In the genomic region with DNA sequence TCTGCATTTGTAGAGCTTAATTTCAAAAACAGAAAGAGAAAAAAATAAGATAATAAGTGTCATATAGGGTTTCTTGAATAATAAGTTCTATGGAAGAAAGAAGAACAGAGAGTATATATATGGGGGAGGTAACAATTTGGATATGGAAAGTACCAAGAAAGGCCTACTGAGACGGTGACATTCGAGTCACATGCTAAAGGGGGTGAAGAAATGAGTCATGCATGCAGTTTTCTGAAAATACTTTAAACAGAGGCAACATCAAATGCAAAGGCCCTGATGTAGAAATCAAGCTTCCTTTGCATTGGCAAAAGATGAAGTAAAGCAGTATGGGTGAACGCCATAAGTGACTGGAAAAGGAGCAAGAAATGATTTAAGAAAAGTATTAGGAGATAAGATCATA, we compare ENCODE assay signal across 10 cellular contexts.
A peak's percentile ranks its signal among the peaks of the same experiment; 100 is the strongest.
DNase-seq lines count a peak whose midpoint lies in the region; ATAC-seq and TF ChIP-seq lines count a peak whose summit lies in the region.
"Had no signal": no experiment of that assay in that cellular context is flagged by ENCODE, and none has a peak within 500 bp of the region (broad histone marks: within the 10 kb centered on the region; RNA-seq: fewer than 3 reads in every experiment).

No MANE protein-coding gene starts in this region.

- H3K4me1 ChIP-seq in osteoblast (ENCODE audit: insufficient read depth, low read length) = no peaks in the 10 kb centered on the region

- no peaks in the 10 kb centered on the region for H3K9me3 ChIP-seq in osteoblast (ENCODE audit: low read depth, low read length)

- H3K4me2 ChIP-seq in osteoblast (ENCODE audit: insufficient read depth, low read length) = no peak overlapping the region

- no peaks in the 10 kb centered on the region for H3K27me3 ChIP-seq in osteoblast (ENCODE audit: insufficient read depth, low read length)

- no peaks in the 10 kb centered on the region for H4K20me1 ChIP-seq in osteoblast (ENCODE audit: insufficient read depth, low read length)

- H3K27ac ChIP-seq in osteoblast (ENCODE audit: low read depth, low read length) = no peak overlapping the region

- no peak for TF ChIP-seq CTCF in osteoblast (IDR thresholded peaks at IDR 0.05; ENCODE audit: extremely low read depth, low read depth, low read length)

- no peak for DNase-seq in SHP77 (lab: John Stamatoyannopoulos, UW)
- DNase-seq in DMS79 (lab: John Stamatoyannopoulos, UW) = no peak
- DNase-seq in RPMI8226 = no peak
- DNase-seq in osteoblast (ENCODE audit: insufficient read length, low spot score, missing footprints) = no peak
- DNase-seq: MM.1S, NCI-H446 treated with DMSO at 0.1 percent for 48 hours, T-helper 9 cell had no signal

- ATAC-seq in GM19043 (IDR thresholded peaks at IDR 0.05; ENCODE audit: low read depth, unreplicated experiment) = peak; percentile 50
- peak; percentile 65 for ATAC-seq in GM21737 (IDR thresholded peaks at IDR 0.05; ENCODE audit: unreplicated experiment)
- ATAC-seq in HG03097 (IDR thresholded peaks at IDR 0.05; ENCODE audit: low FRiP score, unreplicated experiment) = peak; percentile 76

- no peak overlapping the region for H3K4me3 ChIP-seq in osteoblast (ENCODE audit: insufficient read depth, low read length)

- H2AFZ ChIP-seq in osteoblast (ENCODE audit: low read length) = no peak overlapping the region

- H3K79me2 ChIP-seq in osteoblast (ENCODE audit: insufficient read depth, low read length) = no peaks in the 10 kb centered on the region

- no peaks in the 10 kb centered on the region for H3K36me3 ChIP-seq in osteoblast (ENCODE audit: insufficient read depth, low read length)
